Comparison of ENCODE assay signal across 8 cellular contexts in genomic region chr16:85137323-85138072, GRCh38. TPM values are rescaled to one million over a fixed set of nuclear protein-coding genes. Genes with fewer than 3 reads are reported as not detected.
DNase-seq lines count a peak whose midpoint lies in the region; ATAC-seq and TF ChIP-seq lines count a peak whose summit lies in the region.

No MANE protein-coding gene starts in this region.

- H3K4me3 ChIP-seq in breast epithelium (peak overlapping the region; percentile 38 to 58 (median 47)), left lung (peak overlapping the region; percentile 13 to 30)

- H3K27ac ChIP-seq in breast epithelium (peak overlapping the region; percentile 76 to 83), left lung (peak overlapping the region; percentile 72 to 85)

- DNase-seq in HPDE6-E6E7 (ENCODE audit: extremely low spot score) = peak; percentile 54
- peak; percentile 89 to 91 for DNase-seq in breast epithelium (ENCODE audit: low spot score in 2 of 2)
- DNase-seq in left lung = peak; percentile 95
- DNase-seq in stromal cell of bone marrow (ENCODE audit: low read depth) = peak; percentile 89
- no peak for DNase-seq in NCI-H748 (lab: John Stamatoyannopoulos, UW; ENCODE audit: unreplicated experiment)

- TF ChIP-seq CTCF in breast epithelium (IDR thresholded peaks at IDR 0.05) (no peak), left lung (IDR thresholded peaks at IDR 0.05) (no peak)

- intact Hi-C loops in breast epithelium (cut with DNase I; ENCODE audit: low total_unique reads) (no loop called here), left lung (cut with DNase I) (no loop called here)

- no peaks in the 10 kb centered on the region for H3K27me3 ChIP-seq in breast epithelium
- H3K27me3 ChIP-seq in left lung = peaks cover 0 to 17% of the 10 kb centered on the region in 2 donors

- no peaks in the 10 kb centered on the region for H3K4me1 ChIP-seq in breast epithelium
- H3K4me1 ChIP-seq in left lung = peaks cover 16 to 40% of the 10 kb centered on the region in 2 donors

- H3K36me3 ChIP-seq in breast epithelium (no peaks in the 10 kb centered on the region), left lung (no peaks in the 10 kb centered on the region)

- H3K9me3 ChIP-seq in breast epithelium (no peaks in the 10 kb centered on the region), left lung (no peaks in the 10 kb centered on the region)

- ATAC-seq in left lung = peak; percentile 92
- ATAC-seq in HG03520 (IDR thresholded peaks at IDR 0.05; ENCODE audit: unreplicated experiment) = no peak
- no peak for ATAC-seq in GM19463 (IDR thresholded peaks at IDR 0.05; ENCODE audit: unreplicated experiment)
- ATAC-seq in HG03354 (IDR thresholded peaks at IDR 0.05; ENCODE audit: poor library complexity, severe bottlenecking, unreplicated experiment) = no peak

- TF ChIP-seq POLR2A in breast epithelium (IDR thresholded peaks at IDR 0.05) = no peak

RNA-seq across cellular contexts. Expression of gene CIBAR2, which starts 25.2 kb away (rescaled TPM):
- not detected for total RNA-seq in breast epithelium
- 1 to 10 TPM in 1 of 2 donors, under 1 TPM in 1; 0.29 to 9.6 TPM for total RNA-seq in left lung
